In the genomic region with DNA sequence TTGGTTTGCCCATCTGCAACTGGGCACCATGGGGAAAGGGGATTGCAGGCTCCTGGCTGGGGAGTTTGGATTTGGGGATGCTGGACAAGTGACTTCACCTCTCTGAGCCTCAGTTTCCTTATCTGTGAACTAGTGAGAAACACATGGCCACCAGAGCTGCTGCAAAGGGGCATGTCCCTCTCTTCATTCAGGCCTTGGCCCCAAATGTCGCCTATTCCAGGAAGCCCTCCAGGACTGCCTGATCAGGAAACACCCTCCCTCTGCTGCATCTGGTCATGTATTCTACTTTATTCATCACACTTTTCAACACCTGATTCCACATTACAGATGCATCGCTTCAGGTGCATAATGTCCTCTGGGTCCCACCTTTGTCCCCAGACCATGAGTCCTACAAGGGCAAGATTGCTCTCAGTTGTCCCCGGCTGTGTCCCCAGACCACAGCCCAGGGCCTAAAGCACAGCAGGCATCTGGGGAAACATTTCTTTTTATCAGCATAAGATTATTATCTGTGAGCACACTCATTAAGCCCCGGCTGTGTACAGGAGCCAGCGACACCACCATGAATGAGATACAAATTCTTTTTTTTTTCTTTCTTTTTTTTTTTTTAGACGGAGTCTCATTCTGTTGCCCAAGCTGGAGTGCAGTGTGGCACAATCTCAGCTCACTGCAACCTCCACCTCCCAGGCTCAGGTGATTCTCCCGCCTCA, we compare ENCODE assay signal across 1 cellular context.
TF ChIP-seq lines count a peak whose summit lies in the region.

No MANE protein-coding gene starts in this region.

TF ChIP-seq in GM12878, 131 proteins besides CTCF, POLR2A, EP300 and RAD21:
- peak; percentile 48; the same call in 1 of the 2 replicates for TF ChIP-seq DPF2 (IDR thresholded peaks at IDR 0.05)
- no peak; the same call in 1 of the 2 replicates for TF ChIP-seq GATAD2B (conservative IDR thresholded peaks at IDR 0.05; ENCODE audit: low read depth)
- 0 out of 2 replicates have a peak, but pooled peaks have one; percentile 0 for TF ChIP-seq MTA2 (IDR thresholded peaks at IDR 0.05; ENCODE audit: low read depth)
- TF ChIP-seq SMAD5 (IDR thresholded peaks at IDR 0.05; ENCODE audit: low read depth), result no peak
- no peak for TF ChIP-seq ZNF217 (IDR thresholded peaks at IDR 0.05)
- peak; percentile 8 for TF ChIP-seq IKZF1 (conservative IDR thresholded peaks at IDR 0.05)
- TF ChIP-seq ZSCAN29 (IDR thresholded peaks at IDR 0.05), result no peak
- TF ChIP-seq EZH2 (IDR thresholded peaks at IDR 0.05; ENCODE audit: borderline replicate concordance, control insufficient read depth, low read depth, low read length), result no peak
- TF ChIP-seq SREBF2 (IDR thresholded peaks at IDR 0.05; ENCODE audit: low read length), result no peak
- TF ChIP-seq IKZF2 (IDR thresholded peaks at IDR 0.05), result 0 out of 4 replicates have a peak, but pooled peaks of 1 of the 2 experiments have one; percentile 3
- TF ChIP-seq, protein P1, sequence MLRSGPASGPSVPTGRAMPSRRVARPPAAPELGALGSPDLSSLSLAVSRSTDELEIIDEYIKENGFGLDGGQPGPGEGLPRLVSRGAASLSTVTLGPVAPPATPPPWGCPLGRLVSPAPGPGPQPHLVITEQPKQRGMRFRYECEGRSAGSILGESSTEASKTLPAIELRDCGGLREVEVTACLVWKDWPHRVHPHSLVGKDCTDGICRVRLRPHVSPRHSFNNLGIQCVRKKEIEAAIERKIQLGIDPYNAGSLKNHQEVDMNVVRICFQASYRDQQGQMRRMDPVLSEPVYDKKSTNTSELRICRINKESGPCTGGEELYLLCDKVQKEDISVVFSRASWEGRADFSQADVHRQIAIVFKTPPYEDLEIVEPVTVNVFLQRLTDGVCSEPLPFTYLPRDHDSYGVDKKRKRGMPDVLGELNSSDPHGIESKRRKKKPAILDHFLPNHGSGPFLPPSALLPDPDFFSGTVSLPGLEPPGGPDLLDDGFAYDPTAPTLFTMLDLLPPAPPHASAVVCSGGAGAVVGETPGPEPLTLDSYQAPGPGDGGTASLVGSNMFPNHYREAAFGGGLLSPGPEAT (IDR thresholded peaks at IDR 0.05; ENCODE audit: low read depth), result peak; percentile 28; the same call in 1 of the 2 replicates
- TF ChIP-seq SMARCA5 (IDR thresholded peaks at IDR 0.05), result peak; percentile 58
- no peak for TF ChIP-seq ZNF274 (IDR thresholded peaks at IDR 0.05; ENCODE audit: insufficient read depth, insufficient read length)
- TF ChIP-seq, protein P2, sequence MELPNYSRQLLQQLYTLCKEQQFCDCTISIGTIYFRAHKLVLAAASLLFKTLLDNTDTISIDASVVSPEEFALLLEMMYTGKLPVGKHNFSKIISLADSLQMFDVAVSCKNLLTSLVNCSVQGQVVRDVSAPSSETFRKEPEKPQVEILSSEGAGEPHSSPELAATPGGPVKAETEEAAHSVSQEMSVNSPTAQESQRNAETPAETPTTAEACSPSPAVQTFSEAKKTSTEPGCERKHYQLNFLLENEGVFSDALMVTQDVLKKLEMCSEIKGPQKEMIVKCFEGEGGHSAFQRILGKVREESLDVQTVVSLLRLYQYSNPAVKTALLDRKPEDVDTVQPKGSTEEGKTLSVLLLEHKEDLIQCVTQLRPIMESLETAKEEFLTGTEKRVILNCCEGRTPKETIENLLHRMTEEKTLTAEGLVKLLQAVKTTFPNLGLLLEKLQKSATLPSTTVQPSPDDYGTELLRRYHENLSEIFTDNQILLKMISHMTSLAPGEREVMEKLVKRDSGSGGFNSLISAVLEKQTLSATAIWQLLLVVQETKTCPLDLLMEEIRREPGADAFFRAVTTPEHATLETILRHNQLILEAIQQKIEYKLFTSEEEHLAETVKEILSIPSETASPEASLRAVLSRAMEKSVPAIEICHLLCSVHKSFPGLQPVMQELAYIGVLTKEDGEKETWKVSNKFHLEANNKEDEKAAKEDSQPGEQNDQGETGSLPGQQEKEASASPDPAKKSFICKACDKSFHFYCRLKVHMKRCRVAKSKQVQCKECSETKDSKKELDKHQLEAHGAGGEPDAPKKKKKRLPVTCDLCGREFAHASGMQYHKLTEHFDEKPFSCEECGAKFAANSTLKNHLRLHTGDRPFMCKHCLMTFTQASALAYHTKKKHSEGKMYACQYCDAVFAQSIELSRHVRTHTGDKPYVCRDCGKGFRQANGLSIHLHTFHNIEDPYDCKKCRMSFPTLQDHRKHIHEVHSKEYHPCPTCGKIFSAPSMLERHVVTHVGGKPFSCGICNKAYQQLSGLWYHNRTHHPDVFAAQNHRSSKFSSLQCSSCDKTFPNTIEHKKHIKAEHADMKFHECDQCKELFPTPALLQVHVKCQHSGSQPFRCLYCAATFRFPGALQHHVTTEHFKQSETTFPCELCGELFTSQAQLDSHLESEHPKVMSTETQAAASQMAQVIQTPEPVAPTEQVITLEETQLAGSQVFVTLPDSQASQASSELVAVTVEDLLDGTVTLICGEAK (IDR thresholded peaks at IDR 0.05; ENCODE audit: borderline replicate concordance), result no peak
- TF ChIP-seq RB1 (IDR thresholded peaks at IDR 0.05; ENCODE audit: borderline replicate concordance), result peak; percentile 42; the same call in 1 of the 2 replicates
- TF ChIP-seq, protein P3, sequence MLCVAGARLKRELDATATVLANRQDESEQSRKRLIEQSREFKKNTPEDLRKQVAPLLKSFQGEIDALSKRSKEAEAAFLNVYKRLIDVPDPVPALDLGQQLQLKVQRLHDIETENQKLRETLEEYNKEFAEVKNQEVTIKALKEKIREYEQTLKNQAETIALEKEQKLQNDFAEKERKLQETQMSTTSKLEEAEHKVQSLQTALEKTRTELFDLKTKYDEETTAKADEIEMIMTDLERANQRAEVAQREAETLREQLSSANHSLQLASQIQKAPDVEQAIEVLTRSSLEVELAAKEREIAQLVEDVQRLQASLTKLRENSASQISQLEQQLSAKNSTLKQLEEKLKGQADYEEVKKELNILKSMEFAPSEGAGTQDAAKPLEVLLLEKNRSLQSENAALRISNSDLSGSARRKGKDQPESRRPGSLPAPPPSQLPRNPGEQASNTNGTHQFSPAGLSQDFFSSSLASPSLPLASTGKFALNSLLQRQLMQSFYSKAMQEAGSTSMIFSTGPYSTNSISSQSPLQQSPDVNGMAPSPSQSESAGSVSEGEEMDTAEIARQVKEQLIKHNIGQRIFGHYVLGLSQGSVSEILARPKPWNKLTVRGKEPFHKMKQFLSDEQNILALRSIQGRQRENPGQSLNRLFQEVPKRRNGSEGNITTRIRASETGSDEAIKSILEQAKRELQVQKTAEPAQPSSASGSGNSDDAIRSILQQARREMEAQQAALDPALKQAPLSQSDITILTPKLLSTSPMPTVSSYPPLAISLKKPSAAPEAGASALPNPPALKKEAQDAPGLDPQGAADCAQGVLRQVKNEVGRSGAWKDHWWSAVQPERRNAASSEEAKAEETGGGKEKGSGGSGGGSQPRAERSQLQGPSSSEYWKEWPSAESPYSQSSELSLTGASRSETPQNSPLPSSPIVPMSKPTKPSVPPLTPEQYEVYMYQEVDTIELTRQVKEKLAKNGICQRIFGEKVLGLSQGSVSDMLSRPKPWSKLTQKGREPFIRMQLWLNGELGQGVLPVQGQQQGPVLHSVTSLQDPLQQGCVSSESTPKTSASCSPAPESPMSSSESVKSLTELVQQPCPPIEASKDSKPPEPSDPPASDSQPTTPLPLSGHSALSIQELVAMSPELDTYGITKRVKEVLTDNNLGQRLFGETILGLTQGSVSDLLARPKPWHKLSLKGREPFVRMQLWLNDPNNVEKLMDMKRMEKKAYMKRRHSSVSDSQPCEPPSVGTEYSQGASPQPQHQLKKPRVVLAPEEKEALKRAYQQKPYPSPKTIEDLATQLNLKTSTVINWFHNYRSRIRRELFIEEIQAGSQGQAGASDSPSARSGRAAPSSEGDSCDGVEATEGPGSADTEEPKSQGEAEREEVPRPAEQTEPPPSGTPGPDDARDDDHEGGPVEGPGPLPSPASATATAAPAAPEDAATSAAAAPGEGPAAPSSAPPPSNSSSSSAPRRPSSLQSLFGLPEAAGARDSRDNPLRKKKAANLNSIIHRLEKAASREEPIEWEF (IDR thresholded peaks at IDR 0.05; ENCODE audit: insufficient replicate concordance, low read depth, low read length), result no peak
